In genomic region chr1:214461305-214461704, GRCh38 we compare ENCODE assay signal across 2 cellular contexts.
TF ChIP-seq lines count a peak whose summit lies in the region.

No MANE protein-coding gene starts in this region.

TF ChIP-seq in HEK293, 187 proteins besides CTCF, POLR2A, EP300 and RAD21:
- TF ChIP-seq ZNF639 (tag by site-specific recombination; IDR thresholded peaks at IDR 0.05) (no peak), ZNF121 (tag by site-specific recombination; IDR thresholded peaks at IDR 0.05) (peak; percentile 96), ZNF560 (tag by site-specific recombination; IDR thresholded peaks at IDR 0.05; ENCODE audit: borderline replicate concordance) (no peak)

TF ChIP-seq in H1, 55 proteins besides CTCF, POLR2A, EP300 and RAD21:
- TF ChIP-seq SAP30 (IDR thresholded peaks at IDR 0.05; ENCODE audit: insufficient read depth, insufficient replicate concordance, low read length) (no peak), KDM1A (IDR thresholded peaks at IDR 0.05; ENCODE audit: borderline replicate concordance, low read length) (peak; percentile 65; the same call in 1 of the 2 replicates)
